10 cellular contexts compared by ENCODE assay signal in the genomic region with DNA sequence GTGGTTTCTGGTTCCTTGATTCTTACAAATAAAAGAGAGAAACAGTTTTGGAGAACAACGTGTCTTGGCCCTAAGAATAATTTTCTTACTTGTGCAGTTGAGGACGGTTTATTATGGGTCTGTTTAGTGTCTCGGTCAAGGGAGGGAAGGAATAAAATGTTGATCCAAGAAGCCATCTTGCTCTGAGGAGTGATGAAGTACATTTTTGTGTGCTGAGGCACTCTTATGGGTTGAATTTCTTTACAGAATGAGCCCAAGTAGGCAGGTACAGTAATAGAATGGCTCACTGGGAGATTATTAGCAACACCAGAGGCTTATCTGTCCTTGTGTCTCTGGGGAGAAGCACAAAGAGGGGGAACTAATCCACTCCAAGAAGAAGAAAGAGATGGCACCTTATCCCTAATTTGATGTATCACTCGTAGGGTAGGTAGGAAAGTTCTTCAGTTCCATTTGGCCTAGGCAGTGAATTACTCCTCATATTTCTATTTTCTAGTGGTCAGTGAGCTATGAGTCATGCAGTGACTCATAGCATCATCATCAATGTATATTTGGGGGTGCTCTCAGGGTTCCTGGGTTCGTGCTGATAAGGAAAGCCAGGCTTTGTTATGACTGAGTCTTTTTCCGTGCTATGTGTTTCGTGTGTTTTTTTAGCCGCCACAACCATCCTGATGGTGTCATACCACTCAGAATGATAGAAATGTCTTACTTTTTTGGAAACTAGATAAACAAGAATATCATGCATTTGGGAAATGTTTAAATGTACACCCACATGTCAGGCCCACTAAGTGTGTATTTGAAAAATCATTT.
DNase-seq lines count a peak whose midpoint lies in the region; ATAC-seq and TF ChIP-seq lines count a peak whose summit lies in the region.
"Had no signal": no experiment of that assay in that cellular context is flagged by ENCODE, and none has a peak within 500 bp of the region (broad histone marks: within the 10 kb centered on the region; RNA-seq: fewer than 3 reads in every experiment).

No MANE protein-coding gene starts in this region.

- H3K9ac ChIP-seq in PC-3 (ENCODE audit: low read length) = 0 out of 2 replicates have a peak overlapping the region, but pooled peaks have one; percentile 2

- H3K9me2 ChIP-seq in PC-3 (replicated peaks; ENCODE audit: low read length) = no peaks in the 10 kb centered on the region

- peak; percentile 95 for ATAC-seq in PC-3
- ATAC-seq in HG03108 (IDR thresholded peaks at IDR 0.05; ENCODE audit: unreplicated experiment) = no peak

- H2AFZ ChIP-seq in PC-3 (ENCODE audit: low read length) = peak overlapping the region; percentile 33; the same call in 1 of the 2 replicates

- no peaks in the 10 kb centered on the region for H3K9me3 ChIP-seq in PC-3 (ENCODE audit: low read length)

- in situ Hi-C loops in ACHN (cut with HindIII; ENCODE audit: low pct_ligation_motif_present, low pct_unique_long_range_greater_than_20kb, low sequenced_read_pairs) = no loop called here

- H3F3A ChIP-seq in PC-3 (ENCODE audit: low read length, unreplicated experiment) = no peaks in the 10 kb centered on the region

- BruUV-seq in PC-3 (replicated peaks; lab: Mats Ljungman, UMichigan) = no TSS peak

- H3K4me1 ChIP-seq in PC-3 (ENCODE audit: insufficient read depth, low read length) = peaks cover 21% of the 10 kb centered on the region

- TF ChIP-seq CTCF in PC-3 (conservative IDR thresholded peaks at IDR 0.05; ENCODE audit: low read depth, low read length) (no peak), fibroblast of villous mesenchyme (IDR thresholded peaks at IDR 0.05; ENCODE audit: insufficient read depth, low read depth, low read length) (no peak)

- H3K36me3 ChIP-seq in PC-3 (ENCODE audit: low read depth, low read length) = no peaks in the 10 kb centered on the region

- H4K20me1 ChIP-seq in PC-3 (ENCODE audit: low read length) = no peaks in the 10 kb centered on the region

- CTCF ChIA-PET in PC-3 (lab: Charles Lee) = no interaction called here

- POLR2A ChIA-PET in PC-3 (lab: Charles Lee; ENCODE audit: unreplicated experiment) = no interaction called here

- H3K27ac ChIP-seq in PC-3 (ENCODE audit: low read length) = peak overlapping the region; percentile 66

- intact Hi-C loops in PC-3 (cut with micrococcal nuclease) = no loop called here

- H3K4me3 ChIP-seq in PC-3 (ENCODE audit: low read length) (peak overlapping the region; percentile 8; the same call in 1 of the 2 replicates), fibroblast of villous mesenchyme (ENCODE audit: low read depth, low read length) (no peak overlapping the region)

- H3K27me3 ChIP-seq in PC-3 (ENCODE audit: low read length) = no peaks in the 10 kb centered on the region

- DNase-seq in ACHN (peak; percentile 3), H4 (ENCODE audit: low spot score) (peak; percentile 58), PC-3 (peak; percentile 91), fibroblast of villous mesenchyme (ENCODE audit: low read depth) (peak; percentile 85), mesenteric fat pad (ENCODE audit: low spot score) (no peak), iPS-NIHi7 (ENCODE audit: extremely low spot score) (no peak), NCI-H187 treated with DMSO at 0.1 percent for 48 hours (lab: John Stamatoyannopoulos, UW) (no peak)
- DNase-seq: CD4-positive, CD25-positive, alpha-beta regulatory T cell; NCI-H1092 had no signal

- peak overlapping the region; percentile 51 for H3K4me2 ChIP-seq in PC-3 (ENCODE audit: low read length)

- H3K79me2 ChIP-seq in PC-3 (ENCODE audit: low read length) = no peaks in the 10 kb centered on the region

Comparison
In these comparisons a context has a peak if more than half of its experiments do, and no peak if none do; other contexts are left out.
1. DNase-seq: peak in ACHN (single experiment), H4 (single experiment), PC-3 (single experiment) and fibroblast of villous mesenchyme (single experiment); none in mesenteric fat pad (single experiment), iPS-NIHi7 (single experiment) and NCI-H187 treated with DMSO at 0.1 percent for 48 hours (single experiment).